In genomic region chr9:35579659-35580227, GRCh38 we compare ENCODE assay signal across 10 cellular contexts. TPM values are rescaled to one million over a fixed set of nuclear protein-coding genes. Genes with fewer than 3 reads are reported as not detected.
A peak's percentile ranks its signal among the peaks of the same experiment; 100 is the strongest.
DNase-seq lines count a peak whose midpoint lies in the region; ATAC-seq, FAIRE-seq and TF ChIP-seq lines count a peak whose summit lies in the region.
"Not testable (repeated sequence)": the region's sequence is repeated elsewhere in the genome, so short reads cannot be mapped to it uniquely, and the experiment has no call there.
"Had no signal": no experiment of that assay in that cellular context is flagged by ENCODE, and none has a peak within 500 bp of the region (broad histone marks: within the 10 kb centered on the region; RNA-seq: fewer than 3 reads in every experiment).

No MANE protein-coding gene starts in this region.

- not testable (repeated sequence) for H3K9me1 ChIP-seq in K562 (ENCODE audit: control insufficient read depth, insufficient read depth, low read length)

- peak overlapping the region; percentile 9 for H3K27ac Mint-ChIP-seq in T-helper 1 cell treated with Interleukin-12 subunit alpha and Interleukin-12 subunit beta and Interleukin-4 antibody, amounts not matched to agents 30 μg/mL and 1 μg/mL, for 36 hours
- peak overlapping the region; percentile 86 for H3K27ac Mint-ChIP-seq in activated T-cell treated with anti-CD3 and anti-CD28 coated beads, Interleukin-2, amount 50 U/mL, for 24 hours
- peak overlapping the region; percentile 90 for H3K27ac Mint-ChIP-seq in activated naive CD4-positive, alpha-beta T cell treated with anti-CD3 and anti-CD28 coated beads for 36 hours
- peak overlapping the region; percentile 27 for H3K27ac Mint-ChIP-seq in stimulated activated memory B cell treated with anti-CD40 and anti-IgM and Interleukin-4, amounts not matched to agents 10 μg/mL and 1 μg/mL and 100 μg/mL, for 72 hours

- peaks cover 16% of the 10 kb centered on the region for H3K36me3 Mint-ChIP-seq in T-helper 1 cell treated with Interleukin-12 subunit alpha and Interleukin-12 subunit beta and Interleukin-4 antibody, amounts not matched to agents 30 μg/mL and 1 μg/mL, for 36 hours (ENCODE audit: low read depth)
- peaks cover 47% of the 10 kb centered on the region for H3K36me3 Mint-ChIP-seq in activated T-cell treated with anti-CD3 and anti-CD28 coated beads, Interleukin-2, amount 50 U/mL, for 24 hours (ENCODE audit: low read depth)
- H3K36me3 Mint-ChIP-seq in activated naive CD4-positive, alpha-beta T cell treated with anti-CD3 and anti-CD28 coated beads for 36 hours (ENCODE audit: low read depth), result peaks cover 35% of the 10 kb centered on the region
- peaks cover 32% of the 10 kb centered on the region for H3K36me3 Mint-ChIP-seq in stimulated activated memory B cell treated with anti-CD40 and anti-IgM and Interleukin-4, amounts not matched to agents 10 μg/mL and 1 μg/mL and 100 μg/mL, for 72 hours

- not testable (repeated sequence) for TF ChIP-seq POLR2A in K562 (conservative IDR thresholded peaks at IDR 0.05)

- H3K4me3 ChIP-seq in HEK293 (ENCODE audit: low read depth, low read length); K562: not testable (repeated sequence)
- H3K4me3 ChIP-seq in iPS-18c (ENCODE audit: insufficient read depth, low read depth, low read length), result peak overlapping the region; percentile 4; the same call in 1 of the 2 replicates

- CTCF ChIA-PET in HEK293 (lab: Yijun Ruan, JAX); K562 (lab: Yijun Ruan, JAX; ENCODE audit: low intra/inter-chr PET ratio): not testable (repeated sequence)
- CTCF ChIA-PET in activated naive CD4-positive, alpha-beta T cell treated with anti-CD3 and anti-CD28 coated beads for 36 hours (lab: Charles Lee), result interaction anchor here (1.1 kb wide), 1 partner anchor 24 kb away, joined by 3 read pairs; no protein-coding TSS in a partner anchor

- not testable (repeated sequence) for H3K9ac ChIP-seq in K562 (ENCODE audit: insufficient read depth in 1 of 2, low read depth in 2 of 2, low read length in 2 of 2)

- not testable (repeated sequence) for ATAC-seq in K562; stimulated activated memory B cell treated with anti-CD40 and anti-IgM and Interleukin-4, amounts not matched to agents 10 μg/mL and 1 μg/mL and 100 μg/mL, for 72 hours

- FAIRE-seq in K562 (lab: Jason Lieb, UNC), result not testable (repeated sequence)

- not testable (repeated sequence) for H3K36me3 ChIP-seq in HEK293 (ENCODE audit: control insufficient read depth in 2 of 2, insufficient read depth in 1 of 2, low read length in 2 of 2); K562 (ENCODE audit: control insufficient read depth, insufficient read depth, low read length)

- H3K9me3 ChIP-seq in HEK293 (ENCODE audit: control insufficient read depth, insufficient read depth, low read depth, low read length); K562 (replicated peaks; ENCODE audit: control insufficient read depth, insufficient read depth, low read depth, low read length); iPS-18c (ENCODE audit: control insufficient read depth, insufficient read depth, low read length): not testable (repeated sequence)

- peak; percentile 38 for TF ChIP-seq CTCF in 22Rv1 (IDR thresholded peaks at IDR 0.05)
- not testable (repeated sequence) for TF ChIP-seq CTCF in HEK293 (tag by site-specific recombination; IDR thresholded peaks at IDR 0.05); K562 (IDR thresholded peaks at IDR 0.05 in 2 of 3, conservative IDR thresholded peaks at IDR 0.05 in 1 of 3; ENCODE audit: insufficient read depth in 2 of 3, low read depth in 1 of 3, low read length in 3 of 3)

- not testable (repeated sequence) for H3K27me3 Mint-ChIP-seq in T-helper 1 cell treated with Interleukin-12 subunit alpha and Interleukin-12 subunit beta and Interleukin-4 antibody, amounts not matched to agents 30 μg/mL and 1 μg/mL, for 36 hours (ENCODE audit: low read depth); activated T-cell treated with anti-CD3 and anti-CD28 coated beads, Interleukin-2, amount 50 U/mL, for 24 hours; activated naive CD4-positive, alpha-beta T cell treated with anti-CD3 and anti-CD28 coated beads for 36 hours (ENCODE audit: low read depth); stimulated activated memory B cell treated with anti-CD40 and anti-IgM and Interleukin-4, amounts not matched to agents 10 μg/mL and 1 μg/mL and 100 μg/mL, for 72 hours

- H3K4me1 Mint-ChIP-seq in T-helper 1 cell treated with Interleukin-12 subunit alpha and Interleukin-12 subunit beta and Interleukin-4 antibody, amounts not matched to agents 30 μg/mL and 1 μg/mL, for 36 hours (ENCODE audit: low read depth); stimulated activated memory B cell treated with anti-CD40 and anti-IgM and Interleukin-4, amounts not matched to agents 10 μg/mL and 1 μg/mL and 100 μg/mL, for 72 hours: not testable (repeated sequence)
- peaks cover 33% of the 10 kb centered on the region for H3K4me1 Mint-ChIP-seq in activated T-cell treated with anti-CD3 and anti-CD28 coated beads, Interleukin-2, amount 50 U/mL, for 24 hours (ENCODE audit: low read depth)
- peaks cover 15% of the 10 kb centered on the region for H3K4me1 Mint-ChIP-seq in activated naive CD4-positive, alpha-beta T cell treated with anti-CD3 and anti-CD28 coated beads for 36 hours (ENCODE audit: low read depth)

- H4K20me1 ChIP-seq in K562 (replicated peaks; ENCODE audit: control insufficient read depth, insufficient read depth, low read length), result not testable (repeated sequence)

- not testable (repeated sequence) for TF ChIP-seq EP300 in K562 (IDR thresholded peaks at IDR 0.05; ENCODE audit: low read length)

- BruUV-seq in K562 (replicated peaks; lab: Mats Ljungman, UMichigan), result not testable (repeated sequence)

- not testable (repeated sequence) for H3K4me2 ChIP-seq in K562 (ENCODE audit: insufficient read depth, low read length)

- not testable (repeated sequence) for DNase-seq in activated T-cell treated with anti-CD3 and anti-CD28 coated beads, Interleukin-2, amount 50 U/mL, for 24 hours; activated naive CD4-positive, alpha-beta T cell treated with anti-CD3 and anti-CD28 coated beads for 36 hours; K562 (ENCODE audit: extremely low read depth in 1 of 4, low spot score in 3 of 4)

- not testable (repeated sequence) for H3K27ac ChIP-seq in 22Rv1; HEK293 (ENCODE audit: extremely low read depth, low read depth, low read length); K562 (ENCODE audit: extremely low read depth, low read depth, low read length)

- H3K4me3 Mint-ChIP-seq in T-helper 1 cell treated with Interleukin-12 subunit alpha and Interleukin-12 subunit beta and Interleukin-4 antibody, amounts not matched to agents 30 μg/mL and 1 μg/mL, for 36 hours; activated T-cell treated with anti-CD3 and anti-CD28 coated beads, Interleukin-2, amount 50 U/mL, for 24 hours; stimulated activated memory B cell treated with anti-CD40 and anti-IgM and Interleukin-4, amounts not matched to agents 10 μg/mL and 1 μg/mL and 100 μg/mL, for 72 hours: not testable (repeated sequence)
- peak overlapping the region; percentile 8 for H3K4me3 Mint-ChIP-seq in activated naive CD4-positive, alpha-beta T cell treated with anti-CD3 and anti-CD28 coated beads for 36 hours

- POLR2A ChIA-PET in HEK293 (lab: Yijun Ruan, JAX); K562 (lab: Yijun Ruan, JAX): not testable (repeated sequence)

- H3K79me2 ChIP-seq in K562 (ENCODE audit: control insufficient read depth, insufficient read depth, low read length), result not testable (repeated sequence)

- H3K4me1 ChIP-seq in HEK293 (ENCODE audit: control insufficient read depth, insufficient read depth, low read length); K562 (replicated peaks in 1 of 2; ENCODE audit: control insufficient read depth in 2 of 2, insufficient read depth in 2 of 2, low read length in 2 of 2): not testable (repeated sequence)

- peaks cover 45% of the 10 kb centered on the region for H3K9me3 Mint-ChIP-seq in T-helper 1 cell treated with Interleukin-12 subunit alpha and Interleukin-12 subunit beta and Interleukin-4 antibody, amounts not matched to agents 30 μg/mL and 1 μg/mL, for 36 hours
- peaks cover 28% of the 10 kb centered on the region for H3K9me3 Mint-ChIP-seq in activated T-cell treated with anti-CD3 and anti-CD28 coated beads, Interleukin-2, amount 50 U/mL, for 24 hours
- H3K9me3 Mint-ChIP-seq in activated naive CD4-positive, alpha-beta T cell treated with anti-CD3 and anti-CD28 coated beads for 36 hours, result peaks cover 35% of the 10 kb centered on the region
- peaks cover 14% of the 10 kb centered on the region for H3K9me3 Mint-ChIP-seq in stimulated activated memory B cell treated with anti-CD40 and anti-IgM and Interleukin-4, amounts not matched to agents 10 μg/mL and 1 μg/mL and 100 μg/mL, for 72 hours

- intact Hi-C loops in activated naive CD4-positive, alpha-beta T cell treated with anti-CD3 and anti-CD28 coated beads for 36 hours (cut with micrococcal nuclease), result loop anchor here (1.0 to 10.0 kb wide), 3 partner anchors 9 to 595 kb away; partner anchors contain the start of gene DNAJB5
- intact Hi-C loops in K562 (cut with micrococcal nuclease), result not testable (repeated sequence)

- 0% methylated on average over 1 of the region's 1 CpG for WGBS in K562 (ENCODE audit: insufficient coverage, low coverage, missing lambda C conversion rate)

- in situ Hi-C loops in K562 (cut with MboI), result not testable (repeated sequence)

- not testable (repeated sequence) for TF ChIP-seq RAD21 in K562 (CRISPR knock-in tag; conservative IDR thresholded peaks at IDR 0.05 in 1 of 2, IDR thresholded peaks at IDR 0.05 in 1 of 2)

- not testable (repeated sequence) for H2AFZ ChIP-seq in K562 (ENCODE audit: low read depth, low read length)

- not testable (repeated sequence) for H3K27me3 ChIP-seq in K562 (ENCODE audit: control insufficient read depth in 2 of 2, insufficient read depth in 2 of 2, low read length in 2 of 2)

RNA-seq across cellular contexts. Expression of gene TESK1, which starts 25.3 kb away (rescaled TPM):
- 10 to 100 TPM; 18.3 to 19.0 TPM for total RNA-seq in activated naive CD4-positive, alpha-beta T cell treated with anti-CD3 and anti-CD28 coated beads for 36 hours
- total RNA-seq in K562 (2011; cell fraction: chromatin; rRNA removed; ENCODE audit: low replicate concordance), result 31.6 and 38.4 TPM in 2 replicates
- total RNA-seq in K562 (2011; cell fraction: nucleolus; rRNA removed), result 22.0 and 29.9 TPM in 2 replicates
- 25.6 and 25.8 TPM in 2 replicates for total RNA-seq in K562 (2011; cell fraction: nucleoplasm; rRNA removed)
- total RNA-seq in K562 (2014; rRNA removed), result 3.7 and 4.8 TPM in 2 replicates
- total RNA-seq in K562 (2014; rRNA removed; fragmentation: Illumina TruSeq; extraction: Trizol), result 1.8 and 2.1 TPM in 2 replicates
- total RNA-seq in K562 (2015; rRNA removed; fragmentation: Illumina TruSeq; extraction: Trizol), result 4.1 and 4.3 TPM in 2 replicates
- 7.9 and 10.4 TPM in 2 replicates for total RNA-seq in K562 (2021)
- 5.9 and 6.2 TPM in 2 replicates for polyA plus RNA-seq in K562 (2011; rRNA removed)
- 5.3 and 8.8 TPM in 2 replicates for polyA plus RNA-seq in K562 (2011; cell fraction: cytosol; rRNA removed)
- 40.2 and 56.0 TPM in 2 replicates for polyA plus RNA-seq in K562 (2011; cell fraction: nucleus; rRNA removed)
- polyA plus RNA-seq in K562 (2012), result 11.7 and 15.9 TPM in 2 replicates
- polyA plus RNA-seq in K562 (2014; fragmentation: Illumina TruSeq; extraction: Trizol), result 6.0 and 7.4 TPM in 2 replicates
- under 1 TPM; 0.07 to 0.21 TPM for polyA plus RNA-seq in K562 (2014; fragmentation: Nextera tagmentation; extraction: Ambion mirVana)
- 5.9 and 8.1 TPM in 2 replicates for polyA plus RNA-seq in K562 (2014; rRNA removed)
- polyA minus RNA-seq in K562 (2011; rRNA and poly(A)+ RNA removed), result 5.2 and 5.7 TPM in 2 replicates
- 4.2 and 8.7 TPM in 2 replicates for polyA minus RNA-seq in K562 (2011; cell fraction: cytosol; rRNA and poly(A)+ RNA removed)
- 12.4 and 17.7 TPM in 2 replicates for polyA minus RNA-seq in K562 (2011; cell fraction: nucleus; rRNA and poly(A)+ RNA removed)

RNA-seq across cellular contexts. Expression of gene CD72, which starts 38.5 kb away (rescaled TPM):
- total RNA-seq in activated naive CD4-positive, alpha-beta T cell treated with anti-CD3 and anti-CD28 coated beads for 36 hours, result 1 to 10 TPM; 2.9 to 4.5 TPM
- 2.0 and 3.5 TPM in 2 replicates for total RNA-seq in K562 (2011; cell fraction: chromatin; rRNA removed; ENCODE audit: low replicate concordance)
- total RNA-seq in K562 (2011; cell fraction: nucleolus; rRNA removed), result 1.8 and 2.2 TPM in 2 replicates
- total RNA-seq in K562 (2011; cell fraction: nucleoplasm; rRNA removed), result 3.8 and 4.7 TPM in 2 replicates
- total RNA-seq in K562 (2014; rRNA removed) (0.33 TPM in 1 of 2 replicates, not detected in the other), K562 (2014; rRNA removed; fragmentation: Illumina TruSeq; extraction: Trizol) (0.29 and 0.41 TPM in 2 replicates), K562 (2015; rRNA removed; fragmentation: Illumina TruSeq; extraction: Trizol) (0.62 and 0.75 TPM in 2 replicates), K562 (2021) (0.25 and 0.55 TPM in 2 replicates)
- polyA plus RNA-seq in K562 (2011; rRNA removed) (0.78 and 1.7 TPM in 2 replicates), K562 (2014; fragmentation: Illumina TruSeq; extraction: Trizol) (0.25 and 0.43 TPM in 2 replicates), K562 (2014; fragmentation: Nextera tagmentation; extraction: Ambion mirVana) (under 1 TPM; 0.11 to 0.13 TPM), K562 (2014; rRNA removed) (0.19 and 0.54 TPM in 2 replicates)
- polyA plus RNA-seq in K562 (2011; cell fraction: cytosol; rRNA removed), result 1.0 TPM in 2 replicates
- polyA plus RNA-seq in K562 (2011; cell fraction: nucleus; rRNA removed), result 7.0 and 8.5 TPM in 2 replicates
- polyA plus RNA-seq in K562 (2012), result 0.74 and 0.98 TPM in 2 replicates
- polyA minus RNA-seq in K562 (2011; rRNA and poly(A)+ RNA removed), result 0.70 and 0.87 TPM in 2 replicates
- not detected in 2 replicates for polyA minus RNA-seq in K562 (2011; cell fraction: cytosol; rRNA and poly(A)+ RNA removed)
- 1.2 and 1.6 TPM in 2 replicates for polyA minus RNA-seq in K562 (2011; cell fraction: nucleus; rRNA and poly(A)+ RNA removed)
- total RNA-seq: HT-29, SJCRH30 had no signal

Comparison
In these comparisons a context has a peak if more than half of its experiments do, and no peak if none do; other contexts are left out.
1. H3K27ac Mint-ChIP-seq: peak in every context shown above with its lines; median percentile 90 in activated naive CD4-positive, alpha-beta T cell treated with anti-CD3 and anti-CD28 coated beads for 36 hours; 86 in activated T-cell treated with anti-CD3 and anti-CD28 coated beads, Interleukin-2, amount 50 U/mL, for 24 hours; 27 in stimulated activated memory B cell treated with anti-CD40 and anti-IgM and Interleukin-4, amounts not matched to agents 10 μg/mL and 1 μg/mL and 100 μg/mL, for 72 hours; 9 in T-helper 1 cell treated with Interleukin-12 subunit alpha and Interleukin-12 subunit beta and Interleukin-4 antibody, amounts not matched to agents 30 μg/mL and 1 μg/mL, for 36 hours.